ENCODE assay signal across 12 cellular contexts in genomic region chr3:184167786-184168185, GRCh38.
"Had no signal": no experiment of that assay in that cellular context is flagged by ENCODE, and none has a peak within 500 bp of the region (broad histone marks: within the 10 kb centered on the region; RNA-seq: fewer than 3 reads in every experiment).

No MANE protein-coding gene starts in this region.

- H3K27me3 ChIP-seq: ascending aorta, cardiac muscle cell, gastrocnemius medialis, right atrium auricular region, upper lobe of left lung had no signal

- H3K27ac ChIP-seq: ascending aorta, cardiac muscle cell, upper lobe of left lung had no signal

- H3K27me3 Mint-ChIP-seq: naive B cell had no signal

- H3K27ac Mint-ChIP-seq: naive B cell had no signal

- H3K4me3 ChIP-seq: ascending aorta, cardiac muscle cell, gastrocnemius medialis, right atrium auricular region, upper lobe of left lung had no signal

- H3K4me3 Mint-ChIP-seq: naive B cell had no signal

- DNase-seq: activated CD4-positive, alpha-beta T cell treated with anti-CD3 and anti-CD28 coated beads, Interleukin-2, amount 50 U/mL, for 4 hours; activated T-cell treated with anti-CD3 and anti-CD28 coated beads, Interleukin-2, amount 50 U/mL, for 48 hours; gastrocnemius medialis; hypothalamus; kidney glomerular epithelial cell; naive B cell; stimulated activated CD4-positive, alpha-beta T cell treated with anti-CD3 and anti-CD28 coated beads, Interleukin-2, amount 100 ng/mL, for 48 hours; stimulated activated naive CD8-positive, alpha-beta T cell treated with anti-CD3 and anti-CD28 coated beads, Interleukin-15, Interleukin-2, amounts not matched to agents 100 U/mL and 50 U/mL, for 24 hours; upper lobe of left lung had no signal

- H3K4me1 ChIP-seq: ascending aorta, upper lobe of left lung had no signal

- H3K9me3 ChIP-seq: ascending aorta, gastrocnemius medialis, right atrium auricular region, upper lobe of left lung had no signal
